In the genomic region with DNA sequence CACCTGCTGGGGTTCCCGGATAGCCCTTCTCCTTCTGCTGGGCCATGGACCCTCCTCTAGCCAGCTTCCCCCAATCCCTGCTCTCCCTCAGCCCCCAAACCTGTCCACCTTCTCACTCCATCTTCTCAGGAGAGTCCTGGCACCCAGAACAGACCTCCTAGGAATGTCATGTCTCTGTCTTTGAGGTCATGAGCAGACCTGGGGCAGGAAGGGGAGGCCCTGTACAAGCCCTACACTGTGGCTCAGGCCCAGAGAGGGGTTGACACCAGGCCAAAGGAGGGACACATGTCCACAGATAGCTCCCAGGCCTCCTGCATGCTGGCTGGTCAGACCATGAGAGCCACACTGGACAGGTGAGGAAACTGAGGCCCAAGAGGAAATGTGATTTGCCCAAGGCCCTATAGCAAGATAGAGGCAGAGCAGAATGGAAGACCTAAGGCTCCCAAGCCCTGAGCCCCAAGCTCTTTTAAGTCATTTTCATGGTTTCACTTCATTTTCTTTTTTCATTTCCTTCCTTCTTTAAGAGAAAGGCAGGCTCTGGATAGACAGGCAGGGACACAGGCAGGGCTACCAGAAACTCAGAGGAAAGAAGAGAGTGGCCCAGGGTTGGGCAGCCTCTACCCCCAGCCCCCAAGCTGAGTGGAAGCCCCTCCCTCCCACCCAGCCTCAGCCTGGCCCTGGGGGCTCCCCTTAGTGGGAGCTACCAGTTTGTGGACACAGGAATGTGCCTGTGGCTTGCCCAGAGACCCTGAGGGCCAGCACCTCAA, we compare ENCODE assay signal across 12 cellular contexts.
DNase-seq lines count a peak whose midpoint lies in the region; ATAC-seq, FAIRE-seq and TF ChIP-seq lines count a peak whose summit lies in the region.
"Had no signal": no experiment of that assay in that cellular context is flagged by ENCODE, and none has a peak within 500 bp of the region (broad histone marks: within the 10 kb centered on the region; RNA-seq: fewer than 3 reads in every experiment).

No MANE protein-coding gene starts in this region.

- intact Hi-C loops in heart right ventricle (cut with DNase I), result loop anchor here in 6 of 10 donors (2.0 to 10.0 kb wide), 5 partner anchors 51 to 161 kb away; partner anchors contain the start of gene SMAD7 (in 1 of the 6)
- intact Hi-C loops in gastrocnemius medialis (cut with DNase I; ENCODE audit: low total_unique reads), result loop anchor here (10.0 kb wide), 1 partner anchor 694 kb away; the partner anchor contains the start of gene C18orf32
- intact Hi-C loops in activated T-helper 1 cell treated with anti-CD3 and anti-CD28 coated beads, Interleukin-12 subunit alpha, Interleukin-12 subunit beta, Interleukin-2, Interleukin-4 antibody, amounts not matched to agents 30 ng/mL and 10 ng/mL and 1 ng/mL, durations not matched to agents 14 hours and 24 hours and 36 hours (cut with micrococcal nuclease), result no loop called here
- intact Hi-C loops in mucosa of descending colon (cut with DNase I, micrococcal nuclease), result no loop called here

- CTCF ChIA-PET in RWPE1 (lab: Yijun Ruan, JAX), result interaction anchor here (0.6 kb wide), 1 partner anchor 220 kb away, joined by 3 read pairs; no protein-coding TSS in a partner anchor
- CTCF ChIA-PET in CD8-positive, alpha-beta memory T cell (lab: Charles Lee), result interaction anchor here (1.1 to 2.5 kb wide), 3 partner anchors 14 to 122 kb away, joined by 3 to 9 read pairs (median 6); no protein-coding TSS in a partner anchor

- H3K27me3 Mint-ChIP-seq in activated T-helper 1 cell treated with anti-CD3 and anti-CD28 coated beads, Interleukin-12 subunit alpha, Interleukin-12 subunit beta, Interleukin-2, Interleukin-4 antibody, amounts not matched to agents 30 ng/mL and 10 ng/mL and 1 ng/mL, durations not matched to agents 14 hours and 24 hours and 36 hours (ENCODE audit: insufficient read depth), result peaks cover 3% of the 10 kb centered on the region
- no peaks in the 10 kb centered on the region for H3K27me3 Mint-ChIP-seq in CD8-positive, alpha-beta memory T cell

- in situ Hi-C loops in gastrocnemius medialis (cut with MboI; ENCODE audit: low sequenced_read_pairs in 4 of 4), result no loop called here

- H3K27ac Mint-ChIP-seq in activated T-helper 1 cell treated with anti-CD3 and anti-CD28 coated beads, Interleukin-12 subunit alpha, Interleukin-12 subunit beta, Interleukin-2, Interleukin-4 antibody, amounts not matched to agents 30 ng/mL and 10 ng/mL and 1 ng/mL, durations not matched to agents 14 hours and 24 hours and 36 hours, result no peak overlapping the region
- H3K27ac Mint-ChIP-seq in CD8-positive, alpha-beta memory T cell, result peak overlapping the region in 1 of 8 donors; percentile 61

- no peak for TF ChIP-seq CTCF in RWPE1 (conservative IDR thresholded peaks at IDR 0.05; ENCODE audit: low read depth)
- no peak for TF ChIP-seq CTCF in heart right ventricle (IDR thresholded peaks at IDR 0.05)
- no peak for TF ChIP-seq CTCF in gastrocnemius medialis (IDR thresholded peaks at IDR 0.05 in 4 of 5, conservative IDR thresholded peaks at IDR 0.05 in 1 of 5)
- TF ChIP-seq CTCF in mucosa of descending colon (IDR thresholded peaks at IDR 0.05), result no peak

- peaks cover 4% of the 10 kb centered on the region for H3K4me1 Mint-ChIP-seq in activated T-helper 1 cell treated with anti-CD3 and anti-CD28 coated beads, Interleukin-12 subunit alpha, Interleukin-12 subunit beta, Interleukin-2, Interleukin-4 antibody, amounts not matched to agents 30 ng/mL and 10 ng/mL and 1 ng/mL, durations not matched to agents 14 hours and 24 hours and 36 hours (ENCODE audit: low read depth)
- H3K4me1 Mint-ChIP-seq in CD8-positive, alpha-beta memory T cell, result peaks cover 2 to 12% (median 8%) of the 10 kb centered on the region in 3 donors

- ATAC-seq in heart right ventricle (peak; percentile 22 to 56 (median 40)), gastrocnemius medialis (no peak), mucosa of descending colon (no peak)

- H3K9me3 Mint-ChIP-seq in activated T-helper 1 cell treated with anti-CD3 and anti-CD28 coated beads, Interleukin-12 subunit alpha, Interleukin-12 subunit beta, Interleukin-2, Interleukin-4 antibody, amounts not matched to agents 30 ng/mL and 10 ng/mL and 1 ng/mL, durations not matched to agents 14 hours and 24 hours and 36 hours, result no peaks in the 10 kb centered on the region
- peaks cover 0 to 1% (median 0%) of the 10 kb centered on the region in 5 donors for H3K9me3 Mint-ChIP-seq in CD8-positive, alpha-beta memory T cell

- H3K36me3 ChIP-seq in heart right ventricle, result peaks cover 0 to 8% (median 0%) of the 10 kb centered on the region in 9 donors
- no peaks in the 10 kb centered on the region for H3K36me3 ChIP-seq in gastrocnemius medialis
- H3K36me3 ChIP-seq in CD8-positive, alpha-beta memory T cell (ENCODE audit: insufficient read depth, low read length), result no peaks in the 10 kb centered on the region
- H3K36me3 ChIP-seq in mucosa of descending colon (ENCODE audit: low read depth), result no peaks in the 10 kb centered on the region

- POLR2A ChIA-PET in RWPE1 (lab: Yijun Ruan, JAX; ENCODE audit: low non-redundant PET), result no interaction called here
- POLR2A ChIA-PET in CD8-positive, alpha-beta memory T cell (lab: Charles Lee), result interaction anchor here (1.1 kb wide), 1 partner anchor 17 kb away, joined by 3 read pairs; no protein-coding TSS in a partner anchor

- H3K36me3 Mint-ChIP-seq in activated T-helper 1 cell treated with anti-CD3 and anti-CD28 coated beads, Interleukin-12 subunit alpha, Interleukin-12 subunit beta, Interleukin-2, Interleukin-4 antibody, amounts not matched to agents 30 ng/mL and 10 ng/mL and 1 ng/mL, durations not matched to agents 14 hours and 24 hours and 36 hours (ENCODE audit: low read depth), result no peaks in the 10 kb centered on the region
- peaks cover 0 to 4% (median 0%) of the 10 kb centered on the region in 3 donors for H3K36me3 Mint-ChIP-seq in CD8-positive, alpha-beta memory T cell

- no peak for DNase-seq in GM18507 (ENCODE audit: extremely low spot score, insufficient read length, low read depth)
- no peak for DNase-seq in RWPE1 (ENCODE audit: low spot score)
- DNase-seq in heart right ventricle, result no peak
- DNase-seq in gastrocnemius medialis, result peak; percentile 0 to 14
- no peak for DNase-seq in activated T-helper 1 cell treated with anti-CD3 and anti-CD28 coated beads, Interleukin-12 subunit alpha, Interleukin-12 subunit beta, Interleukin-2, Interleukin-4 antibody, amounts not matched to agents 30 ng/mL and 10 ng/mL and 1 ng/mL, durations not matched to agents 14 hours and 24 hours and 36 hours (ENCODE audit: low spot score)
- DNase-seq in middle frontal gyrus (ENCODE audit: extremely low spot score, low spot score), result no peak
- no peak for DNase-seq in CD8-positive, alpha-beta memory T cell
- DNase-seq in mucosa of descending colon, result no peak
- DNase-seq: activated CD4-positive, alpha-beta T cell treated with anti-CD3 and anti-CD28 coated beads for 4 hours; amniotic stem cell; SHP77 treated with DMSO at 0.1 percent for 48 hours; testis had no signal

- no peak for TF ChIP-seq POLR2A in gastrocnemius medialis (IDR thresholded peaks at IDR 0.05)

- peak overlapping the region; percentile 19; the same call in 1 of the 2 replicates for H3K27ac ChIP-seq in RWPE1
- peak overlapping the region; percentile 68 to 96 (median 92) for H3K27ac ChIP-seq in heart right ventricle
- H3K27ac ChIP-seq in gastrocnemius medialis, result peak overlapping the region; percentile 67 to 82 (median 76)
- H3K27ac ChIP-seq in CD8-positive, alpha-beta memory T cell (ENCODE audit: low read depth, low read length), result no peak overlapping the region
- H3K27ac ChIP-seq: testis had no signal

- no peak overlapping the region for H3K4me3 ChIP-seq in heart right ventricle
- no peak overlapping the region for H3K4me3 ChIP-seq in gastrocnemius medialis
- no peak overlapping the region for H3K4me3 ChIP-seq in CD8-positive, alpha-beta memory T cell (ENCODE audit: low read length)
- H3K4me3 ChIP-seq in mucosa of descending colon, result no peak overlapping the region
- H3K4me3 ChIP-seq: testis had no signal

- H3K27me3 ChIP-seq in heart right ventricle (no peaks in the 10 kb centered on the region), gastrocnemius medialis (no peaks in the 10 kb centered on the region)
- H3K27me3 ChIP-seq in CD8-positive, alpha-beta memory T cell (ENCODE audit: insufficient read depth, low read length, poor library complexity, severe bottlenecking), result no peaks in the 10 kb centered on the region
- H3K27me3 ChIP-seq: testis had no signal

- FAIRE-seq in GM18507 (lab: Jason Lieb, UNC), result peak; percentile 76

- H3K9me3 ChIP-seq in heart right ventricle (no peaks in the 10 kb centered on the region), gastrocnemius medialis (no peaks in the 10 kb centered on the region), mucosa of descending colon (no peaks in the 10 kb centered on the region)
- H3K9me3 ChIP-seq in CD8-positive, alpha-beta memory T cell (ENCODE audit: low read length), result no peaks in the 10 kb centered on the region
- H3K9me3 ChIP-seq: testis had no signal

- H3K4me1 ChIP-seq in heart right ventricle (peaks cover 19 to 74% (median 48%) of the 10 kb centered on the region in 9 donors), gastrocnemius medialis (peaks cover 0 to 18% of the 10 kb centered on the region in 2 donors), mucosa of descending colon (ENCODE audit: low read depth) (no peaks in the 10 kb centered on the region)
- H3K4me1 ChIP-seq in CD8-positive, alpha-beta memory T cell (ENCODE audit: insufficient read depth, low read length), result no peaks in the 10 kb centered on the region
- H3K4me1 ChIP-seq: testis had no signal

- H3K4me3 Mint-ChIP-seq in activated T-helper 1 cell treated with anti-CD3 and anti-CD28 coated beads, Interleukin-12 subunit alpha, Interleukin-12 subunit beta, Interleukin-2, Interleukin-4 antibody, amounts not matched to agents 30 ng/mL and 10 ng/mL and 1 ng/mL, durations not matched to agents 14 hours and 24 hours and 36 hours, result no peak overlapping the region
- H3K4me3 Mint-ChIP-seq in CD8-positive, alpha-beta memory T cell, result no peak overlapping the region

- WGBS in heart right ventricle, 2 donors, result 42 to 44% methylated on average over 1 of the region's 1 CpG

Comparison
In these comparisons a context has a peak if more than half of its experiments do, and no peak if none do; other contexts are left out.
1. DNase-seq: peak in gastrocnemius medialis (2 of 2); none in GM18507 (single experiment), RWPE1 (single experiment), heart right ventricle (0 of 2), activated T-helper 1 cell treated with anti-CD3 and anti-CD28 coated beads, Interleukin-12 subunit alpha, Interleukin-12 subunit beta, Interleukin-2, Interleukin-4 antibody, amounts not matched to agents 30 ng/mL and 10 ng/mL and 1 ng/mL, durations not matched to agents 14 hours and 24 hours and 36 hours (single experiment), middle frontal gyrus (single experiment), CD8-positive, alpha-beta memory T cell (0 of 5) and mucosa of descending colon (0 of 3).
2. ATAC-seq: peak in heart right ventricle (8 of 8); none in gastrocnemius medialis (0 of 2) and mucosa of descending colon (single experiment).
3. intact Hi-C loops: an anchor here in heart right ventricle (2.0 to 10.0 kb wide) and gastrocnemius medialis (10.0 kb wide); none called in activated T-helper 1 cell treated with anti-CD3 and anti-CD28 coated beads, Interleukin-12 subunit alpha, Interleukin-12 subunit beta, Interleukin-2, Interleukin-4 antibody, amounts not matched to agents 30 ng/mL and 10 ng/mL and 1 ng/mL, durations not matched to agents 14 hours and 24 hours and 36 hours and mucosa of descending colon.